In genomic region chr9:14301006-14301405, GRCh38 we compare ENCODE assay signal across 17 cellular contexts. TPM values are rescaled to one million over a fixed set of nuclear protein-coding genes. Genes with fewer than 3 reads are reported as not detected.
DNase-seq lines count a peak whose midpoint lies in the region; ATAC-seq, FAIRE-seq and TF ChIP-seq lines count a peak whose summit lies in the region.
"Had no signal": no experiment of that assay in that cellular context is flagged by ENCODE, and none has a peak within 500 bp of the region (broad histone marks: within the 10 kb centered on the region; RNA-seq: fewer than 3 reads in every experiment).

No MANE protein-coding gene starts in this region.

- TF ChIP-seq CTCF in VCaP (conservative IDR thresholded peaks at IDR 0.05) (no peak), kidney (IDR thresholded peaks at IDR 0.05; ENCODE audit: borderline replicate concordance, extremely low read depth, insufficient read depth) (no peak)

- H3K27ac ChIP-seq in VCaP (peak overlapping the region; percentile 6; the same call in 1 of the 2 replicates), caudate nucleus (ENCODE audit: low read depth, low read length) (peak overlapping the region; percentile 29), kidney (ENCODE audit: low read depth in 2 of 2, low read length in 2 of 2) (peak overlapping the region; percentile 20 to 32)

- ATAC-seq in HG03196 (IDR thresholded peaks at IDR 0.05; ENCODE audit: unreplicated experiment) (no peak), HG02588 (IDR thresholded peaks at IDR 0.05; ENCODE audit: unreplicated experiment) (no peak)

- H3K9me3 ChIP-seq in kidney (ENCODE audit: control insufficient read depth in 1 of 2, low read length in 2 of 2) = no peaks in the 10 kb centered on the region
- H3K9me3 ChIP-seq: BE2C, Peyer's patch had no signal

- no peak overlapping the region for H3K9ac ChIP-seq in kidney (ENCODE audit: low read length in 2 of 2)

- no peak for FAIRE-seq in kidney (lab: Jason Lieb, UNC)

- H3K4me1 ChIP-seq in kidney (ENCODE audit: control insufficient read depth in 1 of 2, insufficient read depth in 1 of 2, low read depth in 1 of 2, low read length in 2 of 2) = peaks cover 5 to 24% of the 10 kb centered on the region in 2 donors

- no peak for DNase-seq in caudate nucleus (lab: John Stamatoyannopoulos, UW)
- DNase-seq in kidney = no peak
- peak; percentile 44 for DNase-seq in superior temporal gyrus (ENCODE audit: extremely low spot score)
- DNase-seq in activated T-cell treated with anti-CD3 and anti-CD28 coated beads, Interleukin-2, amount 50 U/mL, for 48 hours = no peak
- no peak for DNase-seq in SHP77 (lab: John Stamatoyannopoulos, UW)
- DNase-seq: BE2C; CD4-positive, alpha-beta memory T cell; HFFc6; IMR-90; Kasumi-1; NCI-H1417; NCI-H2029; Peyer's patch; SIG-M5 had no signal

- intact Hi-C loops in kidney (cut with DNase I) = no loop called here

- H3K4me3 ChIP-seq in kidney (ENCODE audit: low read length in 2 of 2) = peak overlapping the region; percentile 7 to 21

- H3K36me3 ChIP-seq in kidney (ENCODE audit: control insufficient read depth in 1 of 2, insufficient read depth in 2 of 2, low read length in 2 of 2) = peaks cover 0 to 3% of the 10 kb centered on the region in 2 donors
- H3K36me3 ChIP-seq: Peyer's patch had no signal

RNA-seq across cellular contexts. Expression of gene NFIB, which starts 12.9 kb away (rescaled TPM):
- total RNA-seq in kidney = 112 TPM
- polyA plus RNA-seq in kidney (ENCODE audit: insufficient read depth, low read depth, low replicate concordance) = 15.6 TPM
- total RNA-seq: CD4-positive, alpha-beta memory T cell had no signal
- polyA plus RNA-seq: CD4-positive, alpha-beta memory T cell had no signal
